8 cellular contexts compared by ENCODE assay signal in the genomic region with DNA sequence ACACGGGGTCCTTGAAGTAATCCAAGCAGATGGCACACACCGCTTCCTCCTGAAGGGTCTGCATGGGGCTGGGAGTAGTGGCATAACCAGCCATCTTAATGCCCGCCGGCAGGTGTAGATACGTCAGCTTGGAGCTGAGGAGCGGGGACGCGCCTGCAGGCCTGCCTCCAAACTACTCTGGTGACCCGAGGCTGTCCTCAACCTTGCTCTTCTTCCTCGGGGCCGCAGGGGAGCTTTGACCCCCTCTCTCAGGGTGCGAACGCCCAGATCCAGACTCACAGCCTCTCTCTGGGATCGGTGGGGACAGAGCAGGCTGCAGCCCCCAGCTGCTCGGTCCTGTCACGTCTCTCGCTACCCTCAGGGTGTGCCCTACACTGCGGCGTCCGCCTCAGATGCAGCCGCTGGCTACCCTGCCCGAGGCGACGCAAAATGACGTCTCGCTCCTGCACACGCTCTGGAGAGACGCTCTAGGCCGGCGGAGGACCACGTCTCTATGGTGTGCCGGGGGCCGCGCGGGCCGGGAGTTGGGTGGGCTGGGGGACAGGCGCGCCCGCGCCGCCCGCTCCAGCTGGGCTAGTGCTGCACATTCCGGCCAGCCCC. TPM values are rescaled to one million over a fixed set of nuclear protein-coding genes. Genes with fewer than 3 reads are reported as not detected.
DNase-seq lines count a peak whose midpoint lies in the region; ATAC-seq and TF ChIP-seq lines count a peak whose summit lies in the region.

A gene (minus strand): TSS at position 424 of the 600 bp plus-strand sequence. CDS start 330 bp downstream, at position 94.

- intact Hi-C loops in gastrocnemius medialis (cut with DNase I; ENCODE audit: low total_unique reads) = loop anchor here (1.0 to 10.0 kb wide), 6 partner anchors 14 to 766 kb away; a partner anchor contains a TSS

- TF ChIP-seq CTCF in GM13977 (IDR thresholded peaks at IDR 0.05; ENCODE audit: extremely low read depth, insufficient read depth, missing control alignments) (no peak), RWPE1 (conservative IDR thresholded peaks at IDR 0.05; ENCODE audit: low read depth) (no peak), gastrocnemius medialis (IDR thresholded peaks at IDR 0.05 in 4 of 5, conservative IDR thresholded peaks at IDR 0.05 in 1 of 5) (no peak)

- DNase-seq in GM13977 (ENCODE audit: low spot score) (peak; percentile 90), RWPE1 (ENCODE audit: low spot score) (peak; percentile 87), amniotic epithelial cell (ENCODE audit: low read depth) (peak; percentile 81), hepatic stellate cell (ENCODE audit: low spot score) (peak; percentile 86), gastrocnemius medialis (peak; percentile 89 to 92), NCI-H526 (lab: John Stamatoyannopoulos, UW) (no peak), UCSD-AML1 (lab: John Stamatoyannopoulos, UW; ENCODE audit: unreplicated experiment) (no peak)

- CTCF ChIA-PET in RWPE1 (lab: Yijun Ruan, JAX) = interaction anchor here (0.5 to 0.7 kb wide), 2 partner anchors 73 to 93 kb away, joined by 3 read pairs; no protein-coding TSS in a partner anchor

- H3K4me1 ChIP-seq in gastrocnemius medialis = peaks cover 51 to 59% of the 10 kb centered on the region in 2 donors

- no peaks in the 10 kb centered on the region for H3K27me3 ChIP-seq in gastrocnemius medialis

- POLR2A ChIA-PET in RWPE1 (lab: Yijun Ruan, JAX; ENCODE audit: low non-redundant PET) = interaction anchor here (0.7 to 0.9 kb wide), 2 partner anchors 10 to 458 kb away, joined by 3 to 4 read pairs; no protein-coding TSS in a partner anchor

- H3K4me3 ChIP-seq in gastrocnemius medialis = peak within 1 kb of the TSS; percentile 88 to 100 (median 94)

- no peaks in the 10 kb centered on the region for H3K9me3 ChIP-seq in gastrocnemius medialis

- H3K36me3 ChIP-seq in gastrocnemius medialis = peaks cover 0 to 13% of the 10 kb centered on the region in 2 donors

- in situ Hi-C loops in GM13977 (cut with MboI; ENCODE audit: low pct_unique_long_range_greater_than_20kb, low sequenced_read_pairs, unreplicated experiment) = no loop called here
- in situ Hi-C loops in gastrocnemius medialis (cut with MboI; ENCODE audit: low sequenced_read_pairs in 4 of 4) = loop anchor here in 2 of 4 donors (10.0 kb wide), 1 partner anchor 76 kb away; no protein-coding TSS in a partner anchor

- peak; percentile 96 for TF ChIP-seq POLR2A in gastrocnemius medialis (IDR thresholded peaks at IDR 0.05)

- H3K27ac ChIP-seq in RWPE1 (peak within 1 kb of the TSS; percentile 91), gastrocnemius medialis (peak within 1 kb of the TSS; percentile 95 to 100 (median 99))

- ATAC-seq in HG02852 (IDR thresholded peaks at IDR 0.05; ENCODE audit: unreplicated experiment) (peak; percentile 75), gastrocnemius medialis (peak; percentile 81 to 89)

RNA-seq across cellular contexts. Expression of the gene that starts here (rescaled TPM):
- total RNA-seq in gastrocnemius medialis = 1 to 10 TPM; 1.3 to 4.9 (median 3.4) TPM

Comparison
In these comparisons a context has a peak if more than half of its experiments do, and no peak if none do; other contexts are left out.
1. DNase-seq: peak in GM13977 (single experiment), RWPE1 (single experiment), amniotic epithelial cell (single experiment), hepatic stellate cell (single experiment) and gastrocnemius medialis (2 of 2); none in NCI-H526 (0 of 2) and UCSD-AML1 (single experiment).